1 cellular context compared by ENCODE assay signal in genomic region chr18:5457467-5457957, GRCh38.
TF ChIP-seq lines count a peak whose summit lies in the region.

No MANE protein-coding gene starts in this region.

TF ChIP-seq in HepG2, 621 proteins besides CTCF, POLR2A, EP300 and RAD21 (continued from another document):
- TF ChIP-seq, protein P1, sequence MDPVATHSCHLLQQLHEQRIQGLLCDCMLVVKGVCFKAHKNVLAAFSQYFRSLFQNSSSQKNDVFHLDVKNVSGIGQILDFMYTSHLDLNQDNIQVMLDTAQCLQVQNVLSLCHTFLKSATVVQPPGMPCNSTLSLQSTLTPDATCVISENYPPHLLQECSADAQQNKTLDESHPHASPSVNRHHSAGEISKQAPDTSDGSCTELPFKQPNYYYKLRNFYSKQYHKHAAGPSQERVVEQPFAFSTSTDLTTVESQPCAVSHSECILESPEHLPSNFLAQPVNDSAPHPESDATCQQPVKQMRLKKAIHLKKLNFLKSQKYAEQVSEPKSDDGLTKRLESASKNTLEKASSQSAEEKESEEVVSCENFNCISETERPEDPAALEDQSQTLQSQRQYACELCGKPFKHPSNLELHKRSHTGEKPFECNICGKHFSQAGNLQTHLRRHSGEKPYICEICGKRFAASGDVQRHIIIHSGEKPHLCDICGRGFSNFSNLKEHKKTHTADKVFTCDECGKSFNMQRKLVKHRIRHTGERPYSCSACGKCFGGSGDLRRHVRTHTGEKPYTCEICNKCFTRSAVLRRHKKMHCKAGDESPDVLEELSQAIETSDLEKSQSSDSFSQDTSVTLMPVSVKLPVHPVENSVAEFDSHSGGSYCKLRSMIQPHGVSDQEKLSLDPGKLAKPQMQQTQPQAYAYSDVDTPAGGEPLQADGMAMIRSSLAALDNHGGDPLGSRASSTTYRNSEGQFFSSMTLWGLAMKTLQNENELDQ (CRISPR knock-in tag; IDR thresholded peaks at IDR 0.05; ENCODE audit: borderline replicate concordance) = no peak
- TF ChIP-seq THYN1 (CRISPR knock-in tag; IDR thresholded peaks at IDR 0.05; ENCODE audit: borderline replicate concordance, low read depth) (no peak), SRSF1 (optimal IDR thresholded peaks at IDR 0.05; ENCODE audit: low read depth, low read length) (no peak), POLR2G (IDR thresholded peaks at IDR 0.05; ENCODE audit: low read depth, low read length) (no peak), RARG (CRISPR knock-in tag; IDR thresholded peaks at IDR 0.05; ENCODE audit: low read depth) (no peak), ZNF782 (CRISPR knock-in tag; IDR thresholded peaks at IDR 0.05; ENCODE audit: borderline replicate concordance) (no peak), SALL2 (CRISPR knock-in tag; IDR thresholded peaks at IDR 0.05) (no peak), TBX3 (IDR thresholded peaks at IDR 0.05; ENCODE audit: borderline replicate concordance) (no peak), CENPT (CRISPR knock-in tag; IDR thresholded peaks at IDR 0.05; ENCODE audit: low read depth) (no peak), PCBP2 (optimal IDR thresholded peaks at IDR 0.05; ENCODE audit: low read depth, low read length, poor library complexity, severe bottlenecking) (no peak)
- TF ChIP-seq, protein P2, sequence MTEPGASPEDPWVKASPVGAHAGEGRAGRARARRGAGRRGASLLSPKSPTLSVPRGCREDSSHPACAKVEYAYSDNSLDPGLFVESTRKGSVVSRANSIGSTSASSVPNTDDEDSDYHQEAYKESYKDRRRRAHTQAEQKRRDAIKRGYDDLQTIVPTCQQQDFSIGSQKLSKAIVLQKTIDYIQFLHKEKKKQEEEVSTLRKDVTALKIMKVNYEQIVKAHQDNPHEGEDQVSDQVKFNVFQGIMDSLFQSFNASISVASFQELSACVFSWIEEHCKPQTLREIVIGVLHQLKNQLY (CRISPR knock-in tag; IDR thresholded peaks at IDR 0.05) = no peak
- TF ChIP-seq, protein P3, sequence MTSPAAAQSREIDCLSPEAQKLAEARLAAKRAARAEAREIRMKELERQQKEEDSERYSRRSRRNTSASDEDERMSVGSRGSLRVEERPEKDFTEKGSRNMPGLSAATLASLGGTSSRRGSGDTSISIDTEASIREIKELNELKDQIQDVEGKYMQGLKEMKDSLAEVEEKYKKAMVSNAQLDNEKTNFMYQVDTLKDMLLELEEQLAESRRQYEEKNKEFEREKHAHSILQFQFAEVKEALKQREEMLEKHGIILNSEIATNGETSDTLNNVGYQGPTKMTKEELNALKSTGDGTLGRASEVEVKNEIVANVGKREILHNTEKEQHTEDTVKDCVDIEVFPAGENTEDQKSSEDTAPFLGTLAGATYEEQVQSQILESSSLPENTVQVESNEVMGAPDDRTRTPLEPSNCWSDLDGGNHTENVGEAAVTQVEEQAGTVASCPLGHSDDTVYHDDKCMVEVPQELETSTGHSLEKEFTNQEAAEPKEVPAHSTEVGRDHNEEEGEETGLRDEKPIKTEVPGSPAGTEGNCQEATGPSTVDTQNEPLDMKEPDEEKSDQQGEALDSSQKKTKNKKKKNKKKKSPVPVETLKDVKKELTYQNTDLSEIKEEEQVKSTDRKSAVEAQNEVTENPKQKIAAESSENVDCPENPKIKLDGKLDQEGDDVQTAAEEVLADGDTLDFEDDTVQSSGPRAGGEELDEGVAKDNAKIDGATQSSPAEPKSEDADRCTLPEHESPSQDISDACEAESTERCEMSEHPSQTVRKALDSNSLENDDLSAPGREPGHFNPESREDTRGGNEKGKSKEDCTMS (CRISPR knock-in tag; conservative IDR thresholded peaks at IDR 0.05) = no peak
TF ChIP-seq in HepG2: peak in this region for 0.
